ENCODE assay signal across 10 cellular contexts in genomic region chr11:44979536-44980399, GRCh38. TPM values are rescaled to one million over a fixed set of nuclear protein-coding genes. Genes with fewer than 3 reads are reported as not detected.
DNase-seq lines count a peak whose midpoint lies in the region; ATAC-seq, FAIRE-seq and TF ChIP-seq lines count a peak whose summit lies in the region.
"Had no signal": no experiment of that assay in that cellular context is flagged by ENCODE, and none has a peak within 500 bp of the region (broad histone marks: within the 10 kb centered on the region; RNA-seq: fewer than 3 reads in every experiment).

No MANE protein-coding gene starts in this region.

- 0 out of 2 replicates have a peak overlapping the region, but pooled peaks have one; percentile 8 for H3K27ac ChIP-seq in H1 (ENCODE audit: low read depth, low read length)
- H3K27ac ChIP-seq: KMS-11 had no signal

- peak overlapping the region; percentile 41; the same call in 1 of the 2 replicates for H4K8ac ChIP-seq in H1 (ENCODE audit: extremely low read depth, insufficient read depth, low read length)

- H3K36me3 ChIP-seq in H1 (ENCODE audit: control insufficient read depth in 2 of 4, insufficient read depth in 4 of 4, low read length in 3 of 4), result no peaks in the 10 kb centered on the region

- H4K91ac ChIP-seq in H1 (replicated peaks; ENCODE audit: insufficient read length, low read length), result no peak overlapping the region

- no peak for TF ChIP-seq POLR2A in H1 (IDR thresholded peaks at IDR 0.05; ENCODE audit: control extremely low read depth in 1 of 2, low read depth in 2 of 2, low read length in 2 of 2)

- H3K79me2 ChIP-seq in H1 (ENCODE audit: control insufficient read depth in 1 of 2, insufficient read depth in 2 of 2, low read length in 2 of 2), result no peaks in the 10 kb centered on the region

- no peak for TF ChIP-seq CTCF in H1 (IDR thresholded peaks at IDR 0.05; ENCODE audit: control extremely low read depth in 1 of 3, insufficient read depth in 1 of 3, low read depth in 1 of 3, low read length in 3 of 3)

- H3K27me3 Mint-ChIP-seq in natural killer cell treated with Interleukin-12 subunit alpha and Interleukin-12 subunit beta and Interleukin-15 and Interleukin-18, amount 100 ng/mL, for 72 hours, result no peaks in the 10 kb centered on the region

- H2BK5ac ChIP-seq in H1 (ENCODE audit: low read depth, low read length), result peak overlapping the region; percentile 73

- H3K4me1 Mint-ChIP-seq in natural killer cell treated with Interleukin-12 subunit alpha and Interleukin-12 subunit beta and Interleukin-15 and Interleukin-18, amount 100 ng/mL, for 72 hours (ENCODE audit: low read depth in 2 of 2), result peaks cover 30 to 44% of the 10 kb centered on the region in 2 donors

- no peak overlapping the region for H2AK5ac ChIP-seq in H1 (ENCODE audit: low read depth, low read length)

- H2AFZ ChIP-seq in H1 (ENCODE audit: low read length), result peak overlapping the region; percentile 83

- POLR2A ChIA-PET in H1 (lab: Charles Lee; ENCODE audit: partially characterized antibody), result interaction anchor here (1.1 to 4.8 kb wide), 5 partner anchors 14 to 36 kb away, joined by 4 to 16 read pairs (median 5); no protein-coding TSS in a partner anchor

- H3K9me3 ChIP-seq in H1 (ENCODE audit: insufficient read depth in 2 of 2, low read depth in 1 of 2, low read length in 1 of 2), result no peaks in the 10 kb centered on the region

- no peak overlapping the region for H3K27ac Mint-ChIP-seq in natural killer cell treated with Interleukin-12 subunit alpha and Interleukin-12 subunit beta and Interleukin-15 and Interleukin-18, amount 100 ng/mL, for 72 hours

- no peaks in the 10 kb centered on the region for H3K27me3 ChIP-seq in H1 (replicated peaks in 1 of 4; ENCODE audit: control insufficient read depth in 3 of 4, extremely low read depth in 1 of 4, insufficient read depth in 3 of 4, low read length in 3 of 4)

- peak overlapping the region; percentile 85; the same call in 1 of the 2 replicates for H2BK12ac ChIP-seq in H1 (ENCODE audit: low read depth, low read length)

- H3K79me1 ChIP-seq in H1 (ENCODE audit: low read depth, low read length), result no peaks in the 10 kb centered on the region

- peak overlapping the region; percentile 10 for H4K5ac ChIP-seq in H1 (ENCODE audit: insufficient read length, low read depth, low read length)

- H3K9me3 Mint-ChIP-seq in natural killer cell treated with Interleukin-12 subunit alpha and Interleukin-12 subunit beta and Interleukin-15 and Interleukin-18, amount 100 ng/mL, for 72 hours, result no peaks in the 10 kb centered on the region

- 62% methylated on average over 25 of the region's 25 CpGs; no CpG with 5 or more reads in 1 of the 2 experiments for WGBS in H1 (ENCODE audit: extremely low coverage in 1 of 2, insufficient coverage in 1 of 2, insufficient read length in 1 of 2, insufficient replicate concordance in 2 of 2, low coverage in 1 of 2, low lambda C conversion rate in 2 of 2, missing lambda C conversion rate in 1 of 2), 2 experiments

- H3K4me3 Mint-ChIP-seq in natural killer cell treated with Interleukin-12 subunit alpha and Interleukin-12 subunit beta and Interleukin-15 and Interleukin-18, amount 100 ng/mL, for 72 hours, result peak overlapping the region; percentile 30

- H3K36me3 Mint-ChIP-seq in natural killer cell treated with Interleukin-12 subunit alpha and Interleukin-12 subunit beta and Interleukin-15 and Interleukin-18, amount 100 ng/mL, for 72 hours, result no peaks in the 10 kb centered on the region

- peaks cover 6% of the 10 kb centered on the region for H3K23me2 ChIP-seq in H1 (ENCODE audit: low read depth, low read length)

- peak overlapping the region; percentile 66 for H3K18ac ChIP-seq in H1 (ENCODE audit: extremely low read depth, low read length)

- FAIRE-seq in H1 (lab: Jason Lieb, UNC), result no peak
- no peak for FAIRE-seq in RCC 7860 (lab: Jason Lieb, UNC)
- FAIRE-seq: colon had no signal

- H3K14ac ChIP-seq in H1 (ENCODE audit: insufficient read length), result no peak overlapping the region

- CTCF ChIA-PET in H1 (lab: Charles Lee; ENCODE audit: partially characterized antibody), result interaction anchor here (0.6 to 38.2 kb wide), 16 partner anchors 9 to 212 kb away, joined by 3 to 731 read pairs (median 4); partner anchors contain the start of gene TP53I11

- H3K4ac ChIP-seq in H1 (replicated peaks; ENCODE audit: insufficient read length, low read depth, low read length), result no peak overlapping the region

- no peak overlapping the region for H2BK120ac ChIP-seq in H1 (replicated peaks; ENCODE audit: low read depth, low read length)

- ATAC-seq in natural killer cell treated with Interleukin-12 subunit alpha and Interleukin-12 subunit beta and Interleukin-15 and Interleukin-18, amount 100 ng/mL, for 72 hours, result no peak
- ATAC-seq in GM21447 (IDR thresholded peaks at IDR 0.05; ENCODE audit: unreplicated experiment) (no peak), HG02763 (IDR thresholded peaks at IDR 0.05; ENCODE audit: unreplicated experiment) (no peak)

- DNase-seq in DMS53 (lab: John Stamatoyannopoulos, UW) (peak; percentile 97), NCI-H2107 (lab: John Stamatoyannopoulos, UW) (peak; percentile 58), H1 (ENCODE audit: low read depth in 1 of 2, low spot score in 2 of 2) (no peak), activated T-cell treated with anti-CD3 and anti-CD28 coated beads for 4 hours (no peak), RCC 7860 (ENCODE audit: low spot score) (no peak)
- DNase-seq in natural killer cell treated with Interleukin-12 subunit alpha and Interleukin-12 subunit beta and Interleukin-15 and Interleukin-18, amount 100 ng/mL, for 72 hours (ENCODE audit: low spot score), result no peak

- H3K4me3 ChIP-seq in H1 (ENCODE audit: extremely low read depth in 1 of 4, insufficient read depth in 2 of 4, low read depth in 3 of 4, low read length in 4 of 4), result no peak overlapping the region

- peaks cover 0 to 27% (median 15%) of the 10 kb centered on the region in 4 experiments; a peak in 6 of 7 replicates for H3K4me1 ChIP-seq in H1 (replicated peaks in 1 of 4; ENCODE audit: control insufficient read depth in 3 of 4, insufficient read depth in 4 of 4, low read length in 3 of 4)

- TF ChIP-seq RAD21 in H1 (IDR thresholded peaks at IDR 0.05 in 1 of 2, conservative IDR thresholded peaks at IDR 0.05 in 1 of 2; ENCODE audit: low read depth in 2 of 2, low read length in 2 of 2), result no peak

- H3K56ac ChIP-seq in H1 (replicated peaks; ENCODE audit: insufficient read length, low read depth, low read length), result no peak overlapping the region

- H3K4me2 ChIP-seq in H1 (ENCODE audit: insufficient read depth in 1 of 2, low read depth in 2 of 2, low read length in 2 of 2), result no peak overlapping the region; a peak in 1 of 4 replicates
- H3K4me2 ChIP-seq: KMS-11 had no signal

- TF ChIP-seq EP300 in H1 (IDR thresholded peaks at IDR 0.05; ENCODE audit: borderline replicate concordance in 1 of 2, low read depth in 2 of 2, low read length in 2 of 2), result no peak

- peak overlapping the region; percentile 99 for H2BK20ac ChIP-seq in H1 (ENCODE audit: low read length)

- H3K9ac ChIP-seq in H1 (replicated peaks in 1 of 4; ENCODE audit: extremely low read depth in 1 of 4, low read depth in 3 of 4, low read length in 3 of 4), result no peak overlapping the region; a peak in 1 of 7 replicates
- H3K9ac ChIP-seq: KMS-11 had no signal

- H2BK15ac ChIP-seq in H1 (ENCODE audit: low read length), result peak overlapping the region; percentile 61; the same call in 1 of the 2 replicates

- no peak overlapping the region for H3K23ac ChIP-seq in H1 (ENCODE audit: insufficient read length)

- peaks cover 0 to 5% of the 10 kb centered on the region in 2 experiments for H4K20me1 ChIP-seq in H1 (replicated peaks in 1 of 2; ENCODE audit: control insufficient read depth in 1 of 2, insufficient read depth in 2 of 2, low read length in 2 of 2)

TF ChIP-seq in H1, 55 proteins besides CTCF, POLR2A, EP300 and RAD21 (continues in another document):
- TF ChIP-seq ATF2 (IDR thresholded peaks at IDR 0.05; ENCODE audit: low read length) (0 out of 2 replicates have a peak, but pooled peaks have one; percentile 48), KDM1A (IDR thresholded peaks at IDR 0.05; ENCODE audit: borderline replicate concordance, low read length) (peak; percentile 89; the same call in 1 of the 2 replicates), NANOG (IDR thresholded peaks at IDR 0.05; ENCODE audit: insufficient read depth, low read depth, low read length, poor library complexity, severe bottlenecking) (no peak), CBX8 (IDR thresholded peaks at IDR 0.05; ENCODE audit: borderline replicate concordance, low read depth, low read length) (no peak)

RNA-seq across cellular contexts. Expression of gene TP53I11, which starts 29.1 kb away (rescaled TPM):
- total RNA-seq in H1 (2021; fragmentation: NEBNext Ultra II Directional; extraction: Animal tissue kit (Norgen Biotek cat#: 25700)), result 46.3 and 53.7 TPM in 2 replicates
- 34.0 and 47.5 TPM in 2 replicates for polyA plus RNA-seq in H1 (2011; rRNA removed)
- polyA plus RNA-seq in H1 (2011; cell fraction: cytosol; rRNA removed), result 25.8 TPM
- 48.2 TPM for polyA plus RNA-seq in H1 (2011; cell fraction: nucleus; rRNA removed)
- polyA plus RNA-seq in H1 (2012, experiment 1 of 2), result 44.1 to 78.7 TPM (median 68.4 TPM) in 4 replicates
- polyA plus RNA-seq in H1 (2012, experiment 2 of 2), result 49.8 TPM
- 52.1 TPM for polyA plus RNA-seq in H1 (2013, experiment 1 of 2)
- 59.6 TPM for polyA plus RNA-seq in H1 (2013, experiment 2 of 2)
- 26.4 and 26.9 TPM in 2 replicates for polyA minus RNA-seq in H1 (2011; rRNA and poly(A)+ RNA removed)
- polyA minus RNA-seq in H1 (2011; cell fraction: cytosol; rRNA and poly(A)+ RNA removed), result 34.6 TPM
- polyA minus RNA-seq in H1 (2011; cell fraction: nucleus; rRNA and poly(A)+ RNA removed), result 44.5 TPM
- 10 to 100 TPM in 1 of 2 donors, 1 to 10 TPM in 1; 3.2 to 12.2 TPM for total RNA-seq in natural killer cell treated with Interleukin-12 subunit alpha and Interleukin-12 subunit beta and Interleukin-15 and Interleukin-18, amount 100 ng/mL, for 72 hours

Comparison
In these comparisons a context has a peak if more than half of its experiments do, and no peak if none do; other contexts are left out.
1. DNase-seq: peak in DMS53 (single experiment) and NCI-H2107 (single experiment); none in H1 (0 of 2), natural killer cell treated with Interleukin-12 subunit alpha and Interleukin-12 subunit beta and Interleukin-15 and Interleukin-18, amount 100 ng/mL, for 72 hours (single experiment), activated T-cell treated with anti-CD3 and anti-CD28 coated beads for 4 hours (single experiment) and RCC 7860 (single experiment).